ENCODE assay signal across 1 cellular context in genomic region chr7:370775-371118, GRCh38.
A peak's percentile ranks its signal among the peaks of the same experiment; 100 is the strongest.
TF ChIP-seq lines count a peak whose summit lies in the region.

No MANE protein-coding gene starts in this region.

TF ChIP-seq in HepG2, 621 proteins besides CTCF, POLR2A, EP300 and RAD21 (continued from another document):
- TF ChIP-seq ZNF547 (CRISPR knock-in tag; IDR thresholded peaks at IDR 0.05): no peak
- no peak for TF ChIP-seq ZNF101 (CRISPR knock-in tag; IDR thresholded peaks at IDR 0.05; ENCODE audit: borderline replicate concordance, low read depth)
- TF ChIP-seq ZNF7 (CRISPR knock-in tag; IDR thresholded peaks at IDR 0.05): no peak
- no peak for TF ChIP-seq MAFF (IDR thresholded peaks at IDR 0.05; ENCODE audit: low read depth, low read length)
- TF ChIP-seq ZMAT5 (CRISPR knock-in tag; IDR thresholded peaks at IDR 0.05; ENCODE audit: borderline replicate concordance, low read depth): no peak
- no peak for TF ChIP-seq SP1 (IDR thresholded peaks at IDR 0.05)
- TF ChIP-seq SP1 (CRISPR knock-in tag; IDR thresholded peaks at IDR 0.05): no peak
- TF ChIP-seq ZNF615 (CRISPR knock-in tag; IDR thresholded peaks at IDR 0.05; ENCODE audit: borderline replicate concordance): no peak
- no peak for TF ChIP-seq E2F1 (CRISPR knock-in tag; IDR thresholded peaks at IDR 0.05)
- no peak for TF ChIP-seq ZBTB37 (CRISPR knock-in tag; IDR thresholded peaks at IDR 0.05)
- TF ChIP-seq ZFP82 (CRISPR knock-in tag; IDR thresholded peaks at IDR 0.05; ENCODE audit: borderline replicate concordance): no peak
- TF ChIP-seq CCDC6 (CRISPR knock-in tag; IDR thresholded peaks at IDR 0.05): no peak
- TF ChIP-seq SKIL (CRISPR knock-in tag; IDR thresholded peaks at IDR 0.05; ENCODE audit: borderline replicate concordance): peak; percentile 45; the same call in 1 of the 2 replicates
- peak; percentile 90; the same call in 1 of the 2 replicates for TF ChIP-seq ZMYM2 (CRISPR knock-in tag; IDR thresholded peaks at IDR 0.05)
- TF ChIP-seq HNRNPL (IDR thresholded peaks at IDR 0.05; ENCODE audit: low read depth, low read length): 0 out of 2 replicates have a peak, but pooled peaks have one; percentile 49
- peak; percentile 98 for TF ChIP-seq ZKSCAN1 (IDR thresholded peaks at IDR 0.05; ENCODE audit: low read length)
- TF ChIP-seq THYN1 (CRISPR knock-in tag; IDR thresholded peaks at IDR 0.05; ENCODE audit: borderline replicate concordance, low read depth): no peak
- no peak for TF ChIP-seq XBP1 (CRISPR knock-in tag; IDR thresholded peaks at IDR 0.05)
- 0 out of 2 replicates have a peak, but pooled peaks have one; percentile 32 for TF ChIP-seq ARID4A (CRISPR knock-in tag; IDR thresholded peaks at IDR 0.05; ENCODE audit: borderline replicate concordance)
- no peak for TF ChIP-seq ATF3 (CRISPR knock-in tag; IDR thresholded peaks at IDR 0.05)
- TF ChIP-seq MAF1 (CRISPR knock-in tag; IDR thresholded peaks at IDR 0.05; ENCODE audit: borderline replicate concordance): no peak
- no peak for TF ChIP-seq DNMT3B (CRISPR knock-in tag; conservative IDR thresholded peaks at IDR 0.05)
- TF ChIP-seq NCOR1 (IDR thresholded peaks at IDR 0.05; ENCODE audit: borderline replicate concordance, low read length): no peak
- TF ChIP-seq ZNF772 (CRISPR knock-in tag; IDR thresholded peaks at IDR 0.05): no peak
- TF ChIP-seq SNAPC2 (CRISPR knock-in tag; IDR thresholded peaks at IDR 0.05): no peak
- TF ChIP-seq RNF2 (conservative IDR thresholded peaks at IDR 0.05; ENCODE audit: low read depth): no peak
- TF ChIP-seq MTF1 (CRISPR knock-in tag; IDR thresholded peaks at IDR 0.05): no peak
- TF ChIP-seq SMYD3 (CRISPR knock-in tag; IDR thresholded peaks at IDR 0.05): no peak
- no peak for TF ChIP-seq CHCHD3 (CRISPR knock-in tag; IDR thresholded peaks at IDR 0.05)
- TF ChIP-seq MTA1 (CRISPR knock-in tag; IDR thresholded peaks at IDR 0.05; ENCODE audit: borderline replicate concordance): no peak
- peak; percentile 99; the same call in 1 of the 2 replicates for TF ChIP-seq CHD4 (IDR thresholded peaks at IDR 0.05; ENCODE audit: borderline replicate concordance, low read length)
- 0 out of 2 replicates have a peak, but pooled peaks have one; percentile 40 for TF ChIP-seq PCBP1 (IDR thresholded peaks at IDR 0.05; ENCODE audit: borderline replicate concordance, low read depth, low read length)
- TF ChIP-seq ELF3 (CRISPR knock-in tag; IDR thresholded peaks at IDR 0.05): no peak
- TF ChIP-seq ZNF773 (CRISPR knock-in tag; IDR thresholded peaks at IDR 0.05; ENCODE audit: borderline replicate concordance): no peak
- TF ChIP-seq CBFB (CRISPR knock-in tag; IDR thresholded peaks at IDR 0.05): no peak
- TF ChIP-seq ISL2 (CRISPR knock-in tag; IDR thresholded peaks at IDR 0.05): no peak
- no peak for TF ChIP-seq SKI (IDR thresholded peaks at IDR 0.05; ENCODE audit: partially characterized antibody)
- no peak for TF ChIP-seq NFKBIZ (CRISPR knock-in tag; IDR thresholded peaks at IDR 0.05)
- peak; percentile 40 for TF ChIP-seq HNRNPLL (IDR thresholded peaks at IDR 0.05; ENCODE audit: low read depth, low read length, poor library complexity, severe bottlenecking)
- no peak for TF ChIP-seq RFX3 (CRISPR knock-in tag; IDR thresholded peaks at IDR 0.05)
- no peak for TF ChIP-seq ZNF136 (CRISPR knock-in tag; IDR thresholded peaks at IDR 0.05; ENCODE audit: low read depth)
- no peak for TF ChIP-seq PTBP1 (IDR thresholded peaks at IDR 0.05; ENCODE audit: low read depth, low read length, poor library complexity, severe bottlenecking)
- no peak for TF ChIP-seq FOXA1 (IDR thresholded peaks at IDR 0.05)
- TF ChIP-seq FOXA1 (CRISPR knock-in tag; IDR thresholded peaks at IDR 0.05): no peak
